24 cellular contexts compared by ENCODE assay signal in genomic region chr20:23232219-23232581, GRCh38.
"Had no signal": no experiment of that assay in that cellular context is flagged by ENCODE, and none has a peak within 500 bp of the region (broad histone marks: within the 10 kb centered on the region; RNA-seq: fewer than 3 reads in every experiment).

No MANE protein-coding gene starts in this region.

- H3K9me3 ChIP-seq: pancreas, psoas muscle, sigmoid colon had no signal

- H3K4me3 ChIP-seq: breast epithelium, esophagus squamous epithelium, pancreas, psoas muscle, sigmoid colon, upper lobe of left lung had no signal

- H3K36me3 ChIP-seq: breast epithelium, esophagus squamous epithelium, pancreas, sigmoid colon, upper lobe of left lung, WERI-Rb-1 had no signal

- H3K27ac ChIP-seq: breast epithelium, esophagus squamous epithelium, pancreas, psoas muscle, sigmoid colon, upper lobe of left lung, WERI-Rb-1 had no signal

- H3K4me1 ChIP-seq: breast epithelium, pancreas, psoas muscle had no signal

- DNase-seq: activated CD4-positive, alpha-beta T cell treated with anti-CD3 and anti-CD28 coated beads for 48 hours; activated CD4-positive, alpha-beta T cell treated with anti-CD3 and anti-CD28 coated beads, Interleukin-2, amount 50 U/mL, for 48 hours; activated CD8-positive, alpha-beta memory T cell treated with anti-CD3 and anti-CD28 coated beads, Interleukin-2, amount 50 U/mL, for 4 hours; activated gamma-delta T cell; activated naive CD4-positive, alpha-beta T cell treated with anti-CD3 and anti-CD28 coated beads, Interleukin-2, amount 50 U/mL, for 16 hours; activated naive CD8-positive, alpha-beta T cell treated with anti-CD3 and anti-CD28 coated beads, Interleukin-2, amount 50 U/mL, for 24 hours; activated T-cell treated with anti-CD3 and anti-CD28 coated beads, Interleukin-2, amount 50 U/mL, for 24 hours; central memory CD4-positive, alpha-beta T cell; esophagus squamous epithelium; foreskin melanocyte; left cardiac atrium; left ventricle myocardium superior; midbrain; naive thymus-derived CD4-positive, alpha-beta T cell; pancreas; psoas muscle; sigmoid colon; stimulated activated CD4-positive, alpha-beta T cell treated with anti-CD3 and anti-CD28 coated beads, Interleukin-4, amount 100 ng/mL, for 24 hours; substantia nigra; T-helper 17 cell; T1000; upper lobe of left lung; WERI-Rb-1 had no signal

- H3K27me3 ChIP-seq: breast epithelium, esophagus squamous epithelium, pancreas, sigmoid colon, upper lobe of left lung had no signal
